Comparison of ENCODE assay signal across 32 cellular contexts in genomic region chr4:105598787-105599186, GRCh38. TPM values are rescaled to one million over a fixed set of nuclear protein-coding genes. Genes with fewer than 3 reads are reported as not detected.
DNase-seq lines count a peak whose midpoint lies in the region; ATAC-seq, FAIRE-seq and TF ChIP-seq lines count a peak whose summit lies in the region.
"Had no signal": no experiment of that assay in that cellular context is flagged by ENCODE, and none has a peak within 500 bp of the region (broad histone marks: within the 10 kb centered on the region; RNA-seq: fewer than 3 reads in every experiment).

No MANE protein-coding gene starts in this region.

- H3K4me1 Mint-ChIP-seq in neural progenitor cell: no peaks in the 10 kb centered on the region
- peaks cover 5% of the 10 kb centered on the region for H3K4me1 Mint-ChIP-seq in activated CD8-positive, alpha-beta memory T cell treated with anti-CD3 and anti-CD28 coated beads, Interleukin-2, amount 10 ng/mL, durations not matched to agents 7 days and 5 days

- H2AFZ ChIP-seq in neural progenitor cell (replicated peaks): peak overlapping the region; percentile 4

- DNase-seq in DMS53 treated with DMSO at 0.1 percent for 48 hours (lab: John Stamatoyannopoulos, UW; ENCODE audit: unreplicated experiment) (peak; percentile 4), HT1080 (ENCODE audit: low read depth) (peak; percentile 38), bronchial epithelial cell (ENCODE audit: low read depth) (peak; percentile 78), neural progenitor cell (ENCODE audit: low spot score) (no peak), 8988T (no peak)
- no peak for DNase-seq in activated CD8-positive, alpha-beta memory T cell treated with anti-CD3 and anti-CD28 coated beads, Interleukin-2, amount 10 ng/mL, durations not matched to agents 7 days and 5 days
- DNase-seq: activated B cell treated with CpG ODN at 0.5 μM for 24 hours; activated T-cell treated with anti-CD3 and anti-CD28 coated beads, Interleukin-2, amount 50 U/mL, for 48 hours; C1 segment of cervical spinal cord; caudate nucleus; effector memory CD8-positive, alpha-beta T cell; erythroblast; glutamatergic neuron; H7; islet precursor cell; NCI-H1436 treated with DMSO at 0.1 percent for 48 hours; NCI-H2081 treated with DMSO at 0.1 percent for 48 hours; NCI-H226; NCI-H526 treated with DMSO at 0.1 percent for 48 hours; pancreas; Peyer's patch; SJCRH30; stimulated activated CD4-positive, alpha-beta T cell treated with anti-CD3 and anti-CD28 coated beads, Interleukin-1b, Interleukin-23, amount 100 ng/mL, for 48 hours; stimulated activated naive CD8-positive, alpha-beta T cell treated with anti-CD3 and anti-CD28 coated beads, Interleukin-15, Interleukin-2, amounts not matched to agents 100 U/mL and 50 U/mL, for 24 hours; T1000 had no signal

- no peaks in the 10 kb centered on the region for H3K79me2 ChIP-seq in neural progenitor cell (ENCODE audit: low read depth)

- TF ChIP-seq CTCF in bronchial epithelial cell (IDR thresholded peaks at IDR 0.05; ENCODE audit: insufficient read depth, low read length, severe bottlenecking) (no peak), neural progenitor cell (IDR thresholded peaks at IDR 0.05) (no peak)

- no peaks in the 10 kb centered on the region for H3K9me3 ChIP-seq in neural progenitor cell (ENCODE audit: low read depth)
- H3K9me3 ChIP-seq: ascending aorta, pancreas, Peyer's patch, SJCRH30 had no signal

- H3K36me3 Mint-ChIP-seq in neural progenitor cell: no peaks in the 10 kb centered on the region
- H3K36me3 Mint-ChIP-seq in activated CD8-positive, alpha-beta memory T cell treated with anti-CD3 and anti-CD28 coated beads, Interleukin-2, amount 10 ng/mL, durations not matched to agents 7 days and 5 days: no peaks in the 10 kb centered on the region

- ATAC-seq in HG02884 (IDR thresholded peaks at IDR 0.05; ENCODE audit: unreplicated experiment) (no peak), GM19035 (IDR thresholded peaks at IDR 0.05; ENCODE audit: unreplicated experiment) (no peak)
- no peak for ATAC-seq in activated CD8-positive, alpha-beta memory T cell treated with anti-CD3 and anti-CD28 coated beads, Interleukin-2, amount 10 ng/mL, durations not matched to agents 7 days and 5 days
- ATAC-seq: effector memory CD8-positive, alpha-beta T cell; stimulated activated naive CD8-positive, alpha-beta T cell treated with anti-CD3 and anti-CD28 coated beads, Interleukin-15, Interleukin-2, amounts not matched to agents 100 U/mL and 50 U/mL, for 24 hours had no signal

- H3K27ac Mint-ChIP-seq in neural progenitor cell: no peak overlapping the region
- H3K27ac Mint-ChIP-seq in activated CD8-positive, alpha-beta memory T cell treated with anti-CD3 and anti-CD28 coated beads, Interleukin-2, amount 10 ng/mL, durations not matched to agents 7 days and 5 days: no peak overlapping the region
- H3K27ac Mint-ChIP-seq: activated B cell treated with CpG ODN at 0.5 μM for 24 hours; effector memory CD8-positive, alpha-beta T cell had no signal

- H3K27me3 ChIP-seq in bronchial epithelial cell (ENCODE audit: control insufficient read depth, insufficient read depth, low read length): no peaks in the 10 kb centered on the region
- no peaks in the 10 kb centered on the region for H3K27me3 ChIP-seq in neural progenitor cell
- H3K27me3 ChIP-seq: ascending aorta, pancreas, Peyer's patch, SJCRH30 had no signal

- H3K4me3 Mint-ChIP-seq in neural progenitor cell: no peak overlapping the region
- no peak overlapping the region for H3K4me3 Mint-ChIP-seq in activated CD8-positive, alpha-beta memory T cell treated with anti-CD3 and anti-CD28 coated beads, Interleukin-2, amount 10 ng/mL, durations not matched to agents 7 days and 5 days
- H3K4me3 Mint-ChIP-seq: activated B cell treated with CpG ODN at 0.5 μM for 24 hours; effector memory CD8-positive, alpha-beta T cell; nephron had no signal

- H3K4me2 ChIP-seq in neural progenitor cell: no peak overlapping the region
- H3K4me2 ChIP-seq: smooth muscle cell had no signal

- no peak for FAIRE-seq in bronchial epithelial cell (lab: Jason Lieb, UNC)
- FAIRE-seq: pancreas had no signal

- no peak overlapping the region for H3K27ac ChIP-seq in neural progenitor cell
- H3K27ac ChIP-seq: ascending aorta, Peyer's patch, SJCRH30 had no signal

- no peaks in the 10 kb centered on the region for H3K9me3 Mint-ChIP-seq in neural progenitor cell
- no peaks in the 10 kb centered on the region for H3K9me3 Mint-ChIP-seq in activated CD8-positive, alpha-beta memory T cell treated with anti-CD3 and anti-CD28 coated beads, Interleukin-2, amount 10 ng/mL, durations not matched to agents 7 days and 5 days (ENCODE audit: low read depth)
- H3K9me3 Mint-ChIP-seq: activated B cell treated with CpG ODN at 0.5 μM for 24 hours; effector memory CD8-positive, alpha-beta T cell; nephron had no signal

- no peak overlapping the region for H3K9ac ChIP-seq in neural progenitor cell

- H3F3A ChIP-seq in neural progenitor cell (ENCODE audit: low read depth): peaks cover 11% of the 10 kb centered on the region

- H3K4me3 ChIP-seq in bronchial epithelial cell (ENCODE audit: low read depth, low read length): no peak overlapping the region
- no peak overlapping the region for H3K4me3 ChIP-seq in neural progenitor cell
- H3K4me3 ChIP-seq: ascending aorta, lung, pancreas, Peyer's patch, SJCRH30, smooth muscle cell had no signal

- H3K36me3 ChIP-seq in bronchial epithelial cell (ENCODE audit: control insufficient read depth, insufficient read depth, low read length) (no peaks in the 10 kb centered on the region), neural progenitor cell (no peaks in the 10 kb centered on the region)
- H3K36me3 ChIP-seq: ascending aorta, pancreas, Peyer's patch, SJCRH30 had no signal

- peaks cover 41% of the 10 kb centered on the region for H3K4me1 ChIP-seq in neural progenitor cell
- H3K4me1 ChIP-seq: ascending aorta, Peyer's patch had no signal

- CTCF ChIA-PET in activated CD8-positive, alpha-beta memory T cell treated with anti-CD3 and anti-CD28 coated beads, Interleukin-2, amount 10 ng/mL, durations not matched to agents 7 days and 5 days (lab: Charles Lee): no interaction called here

- no peaks in the 10 kb centered on the region for H4K20me1 ChIP-seq in neural progenitor cell (ENCODE audit: low read depth)

- H3K27me3 Mint-ChIP-seq in neural progenitor cell (ENCODE audit: insufficient read depth, low read depth): no peaks in the 10 kb centered on the region
- peaks cover 13% of the 10 kb centered on the region for H3K27me3 Mint-ChIP-seq in activated CD8-positive, alpha-beta memory T cell treated with anti-CD3 and anti-CD28 coated beads, Interleukin-2, amount 10 ng/mL, durations not matched to agents 7 days and 5 days

RNA-seq across cellular contexts. Expression of gene ARHGEF38, which starts 46.4 kb away (rescaled TPM):
- total RNA-seq in HT1080 (2014; rRNA removed; shearing (Covaris generic)): not detected in 2 replicates
- not detected in 2 replicates for polyA plus RNA-seq in HT1080 (2015; cell fraction: cytosol; rRNA removed)
- polyA plus RNA-seq in HT1080 (2015; cell fraction: nucleus; rRNA removed): not detected in 2 replicates
- 0.26 TPM in 1 of 2 replicates, not detected in the other for total RNA-seq in bronchial epithelial cell
- 0.28 and 0.37 TPM in 2 replicates for total RNA-seq in neural progenitor cell (ENCODE audit: low replicate concordance)
- total RNA-seq in activated CD8-positive, alpha-beta memory T cell treated with anti-CD3 and anti-CD28 coated beads, Interleukin-2, amount 10 ng/mL, durations not matched to agents 7 days and 5 days: not detected
- total RNA-seq: activated B cell treated with CpG ODN at 0.5 μM for 24 hours, ascending aorta, Daoy, H7, SJCRH30, smooth muscle cell had no signal

Comparison
In these comparisons a context has a peak if more than half of its experiments do, and no peak if none do; other contexts are left out.
1. DNase-seq: peak in DMS53 treated with DMSO at 0.1 percent for 48 hours (single experiment), HT1080 (single experiment) and bronchial epithelial cell (single experiment); none in neural progenitor cell (single experiment), 8988T (single experiment) and activated CD8-positive, alpha-beta memory T cell treated with anti-CD3 and anti-CD28 coated beads, Interleukin-2, amount 10 ng/mL, durations not matched to agents 7 days and 5 days (single experiment).